ENCODE assay signal across 8 cellular contexts in genomic region chr17:48037036-48037881, GRCh38. TPM values are rescaled to one million over a fixed set of nuclear protein-coding genes. Genes with fewer than 3 reads are reported as not detected.
DNase-seq lines count a peak whose midpoint lies in the region; ATAC-seq, FAIRE-seq and TF ChIP-seq lines count a peak whose summit lies in the region.
"Had no signal": no experiment of that assay in that cellular context is flagged by ENCODE, and none has a peak within 500 bp of the region (broad histone marks: within the 10 kb centered on the region; RNA-seq: fewer than 3 reads in every experiment).

Gene COPZ2 (minus strand): TSS chr17:48037797. CDS start chr17:48037777, 20 bp downstream.

- peak within 1 kb of the TSS; percentile 27 to 86 (median 80) for H3K27ac ChIP-seq in heart left ventricle
- H3K27ac ChIP-seq in prostate gland = peak within 1 kb of the TSS; percentile 64 to 67
- H3K27ac ChIP-seq: epithelial cell of prostate had no signal

- no peaks in the 10 kb centered on the region for H3K9me3 Mint-ChIP-seq in activated naive CD4-positive, alpha-beta T cell treated with anti-CD3 and anti-CD28 coated beads, Interleukin-2, amount 50 U/mL, for 24 hours

- peak within 1 kb of the TSS; percentile 91 for H3K4me3 Mint-ChIP-seq in activated naive CD4-positive, alpha-beta T cell treated with anti-CD3 and anti-CD28 coated beads, Interleukin-2, amount 50 U/mL, for 24 hours

- H3K27me3 ChIP-seq in heart left ventricle = peaks cover 0 to 16% (median 0%) of the 10 kb centered on the region in 9 donors
- H3K27me3 ChIP-seq in prostate gland (replicated peaks; ENCODE audit: insufficient read depth) = no peaks in the 10 kb centered on the region

- TF ChIP-seq POLR2A in heart left ventricle (IDR thresholded peaks at IDR 0.05) = no peak
- peak; percentile 14 for TF ChIP-seq POLR2A in prostate gland (IDR thresholded peaks at IDR 0.05)

- no peaks in the 10 kb centered on the region for H3K36me3 Mint-ChIP-seq in activated naive CD4-positive, alpha-beta T cell treated with anti-CD3 and anti-CD28 coated beads, Interleukin-2, amount 50 U/mL, for 24 hours

- TF ChIP-seq CTCF in heart left ventricle (IDR thresholded peaks at IDR 0.05) (peak; percentile 43 to 70 (median 54)), prostate gland (IDR thresholded peaks at IDR 0.05) (peak in 1 of 4 experiments; percentile 64), D721Med (IDR thresholded peaks at IDR 0.05; ENCODE audit: insufficient read depth, missing control alignments) (no peak)

- FAIRE-seq in D721Med (lab: Jason Lieb, UNC) = no peak

- peaks cover 7% of the 10 kb centered on the region for H3K4me1 Mint-ChIP-seq in activated naive CD4-positive, alpha-beta T cell treated with anti-CD3 and anti-CD28 coated beads, Interleukin-2, amount 50 U/mL, for 24 hours

- H3K4me3 ChIP-seq in heart left ventricle (peak within 1 kb of the TSS; percentile 35 to 89 (median 70)), prostate gland (peak within 1 kb of the TSS; percentile 48 to 55)

- peaks cover 10% of the 10 kb centered on the region for H3K27me3 Mint-ChIP-seq in activated naive CD4-positive, alpha-beta T cell treated with anti-CD3 and anti-CD28 coated beads, Interleukin-2, amount 50 U/mL, for 24 hours

- H3K4me1 ChIP-seq in heart left ventricle (peaks cover 0 to 17% (median 11%) of the 10 kb centered on the region in 12 donors), prostate gland (replicated peaks) (no peaks in the 10 kb centered on the region)

- peak within 1 kb of the TSS; percentile 41 for H3K27ac Mint-ChIP-seq in activated naive CD4-positive, alpha-beta T cell treated with anti-CD3 and anti-CD28 coated beads, Interleukin-2, amount 50 U/mL, for 24 hours

- WGBS in heart left ventricle, 4 donors = 1% methylated on average over 24 to 81 of the region's 81 CpGs
- under 1% methylated on average over 69 of the region's 81 CpGs for WGBS in prostate gland

- H3K36me3 ChIP-seq in heart left ventricle (peaks cover 0 to 14% (median 0%) of the 10 kb centered on the region in 9 donors), prostate gland (no peaks in the 10 kb centered on the region)

- H3K9me3 ChIP-seq in heart left ventricle (no peaks in the 10 kb centered on the region), prostate gland (no peaks in the 10 kb centered on the region)

- intact Hi-C loops in heart left ventricle (cut with DNase I) (loop anchor here in 2 of 10 donors (2.0 kb wide), 2 partner anchors 14 to 38 kb away; no protein-coding TSS in a partner anchor), prostate gland (cut with DNase I) (no loop called here)

- peak; percentile 49 for DNase-seq in GM19238 (ENCODE audit: insufficient read length, low spot score)
- DNase-seq in RKO (ENCODE audit: low spot score) = peak; percentile 61
- DNase-seq in heart left ventricle = peak; percentile 70 to 85 (median 78)
- DNase-seq in prostate gland (ENCODE audit: low spot score) = peak; percentile 37
- no peak for DNase-seq in NCI-H2081 (lab: John Stamatoyannopoulos, UW)
- DNase-seq in D721Med (ENCODE audit: insufficient read length, low spot score) = no peak

- ATAC-seq in heart left ventricle = peak; percentile 65 to 93 (median 88)

RNA-seq across cellular contexts. Expression of gene COPZ2, which starts in this region (rescaled TPM):
- total RNA-seq in heart left ventricle (10 to 100 TPM; 35.4 to 64.3 (median 54.8) TPM), prostate gland (10 to 100 TPM; 18.1 to 18.5 TPM)
- 10 to 100 TPM; 13.2 to 48.2 TPM for polyA plus RNA-seq in heart left ventricle

Comparison
In these comparisons a context has a peak if more than half of its experiments do, and no peak if none do; other contexts are left out.
1. DNase-seq: peak in GM19238 (single experiment), RKO (single experiment), heart left ventricle (5 of 5) and prostate gland (single experiment); none in NCI-H2081 (0 of 2) and D721Med (single experiment).